Comparison of ENCODE assay signal across 8 cellular contexts in genomic region chr6:13767121-13767794, GRCh38. TPM values are rescaled to one million over a fixed set of nuclear protein-coding genes. Genes with fewer than 3 reads are reported as not detected.
DNase-seq lines count a peak whose midpoint lies in the region; ATAC-seq and TF ChIP-seq lines count a peak whose summit lies in the region.

No MANE protein-coding gene starts in this region.

- peak overlapping the region; percentile 49 for H3K4me3 ChIP-seq in SJCRH30

- H3K27me3 Mint-ChIP-seq in CD14-positive monocyte (ENCODE audit: low read depth in 3 of 3) = peaks cover 2 to 6% (median 5%) of the 10 kb centered on the region in 3 donors
- H3K27me3 Mint-ChIP-seq in MCF 10A (ENCODE audit: insufficient read depth, unreplicated experiment) = no peaks in the 10 kb centered on the region

- H3K27ac Mint-ChIP-seq in CD14-positive monocyte = no peak overlapping the region
- H3K27ac Mint-ChIP-seq in MCF 10A (ENCODE audit: low read depth, unreplicated experiment) = peak overlapping the region; percentile 55

- TF ChIP-seq CTCF in CD14-positive monocyte (IDR thresholded peaks at IDR 0.05) (no peak), MCF 10A (IDR thresholded peaks at IDR 0.05; ENCODE audit: unreplicated experiment) (no peak)

- H3K36me3 ChIP-seq in SJCRH30 = no peaks in the 10 kb centered on the region

- peaks cover 9% of the 10 kb centered on the region for H3K4me1 ChIP-seq in SJCRH30

- POLR2A ChIA-PET in MCF 10A (lab: Yijun Ruan, JAX) = no interaction called here

- CTCF ChIA-PET in MCF 10A (lab: Yijun Ruan, JAX) = interaction anchor here (0.6 kb wide), 1 partner anchor 29 kb away, joined by 3 read pairs; no protein-coding TSS in a partner anchor

- H3K27me3 ChIP-seq in SJCRH30 = no peaks in the 10 kb centered on the region

- H3K36me3 Mint-ChIP-seq in CD14-positive monocyte (no peaks in the 10 kb centered on the region), MCF 10A (ENCODE audit: insufficient read depth, unreplicated experiment) (no peaks in the 10 kb centered on the region)

- BruUV-seq in MCF 10A (replicated peaks; lab: Mats Ljungman, UMichigan) = no TSS peak

- DNase-seq in CD14-positive monocyte (ENCODE audit: low spot score) (no peak), SJCRH30 (peak; percentile 44 to 64), MCF 10A (ENCODE audit: unreplicated experiment) (no peak), left lobe of liver (ENCODE audit: low spot score) (no peak)
- peak; percentile 29 for DNase-seq in stimulated activated CD4-positive, alpha-beta T cell treated with anti-CD3 and anti-CD28 coated beads, Interleukin-4, amount 100 ng/mL, for 24 hours

- H3K27ac ChIP-seq in SJCRH30 = peak overlapping the region; percentile 66

- H3K9me3 Mint-ChIP-seq in CD14-positive monocyte = peaks cover 0 to 7% (median 3%) of the 10 kb centered on the region in 7 donors
- H3K9me3 Mint-ChIP-seq in MCF 10A (ENCODE audit: unreplicated experiment) = no peaks in the 10 kb centered on the region

- intact Hi-C loops in CD14-positive monocyte (cut with micrococcal nuclease) = no loop called here
- intact Hi-C loops in MCF 10A (cut with micrococcal nuclease) = no loop called here

- no peaks in the 10 kb centered on the region for H3K9me3 ChIP-seq in SJCRH30 (replicated peaks)

- H3K4me3 Mint-ChIP-seq in CD14-positive monocyte = peak overlapping the region; percentile 63 to 85
- H3K4me3 Mint-ChIP-seq in MCF 10A (ENCODE audit: unreplicated experiment) = no peak overlapping the region

- ATAC-seq in left lobe of liver = peak; percentile 50
- no peak for ATAC-seq in GM18511 (IDR thresholded peaks at IDR 0.05; ENCODE audit: unreplicated experiment)
- ATAC-seq in GM21526 (IDR thresholded peaks at IDR 0.05; ENCODE audit: low FRiP score, unreplicated experiment) = no peak
- no peak for ATAC-seq in HG03565 (IDR thresholded peaks at IDR 0.05; ENCODE audit: unreplicated experiment)

- H3K4me1 Mint-ChIP-seq in CD14-positive monocyte = peaks cover 40% of the 10 kb centered on the region
- H3K4me1 Mint-ChIP-seq in MCF 10A (ENCODE audit: insufficient read depth, unreplicated experiment) = peaks cover 19% of the 10 kb centered on the region

RNA-seq across cellular contexts. Expression of gene MCUR1, which starts 47.1 kb away (rescaled TPM):
- 1 to 10 TPM; 5.2 to 7.8 TPM for polyA plus RNA-seq in CD14-positive monocyte
- 15.3 and 16.0 TPM in 2 replicates for total RNA-seq in SJCRH30 (2014; rRNA removed; shearing (Covaris generic))
- total RNA-seq in MCF 10A (2022) (26.8 and 30.4 TPM in 2 replicates), left lobe of liver (18.1 TPM)

RNA-seq across cellular contexts. Expression of gene RANBP9, which starts 55.6 kb away (rescaled TPM):
- 1 to 10 TPM; 1.8 to 2.0 TPM for polyA plus RNA-seq in CD14-positive monocyte
- 20.1 and 22.7 TPM in 2 replicates for total RNA-seq in SJCRH30 (2014; rRNA removed; shearing (Covaris generic))
- 42.0 and 48.0 TPM in 2 replicates for total RNA-seq in MCF 10A (2022)
- total RNA-seq in left lobe of liver = 15.5 TPM

Comparison
In these comparisons a context has a peak if more than half of its experiments do, and no peak if none do; other contexts are left out.
1. DNase-seq: peak in SJCRH30 (2 of 2) and stimulated activated CD4-positive, alpha-beta T cell treated with anti-CD3 and anti-CD28 coated beads, Interleukin-4, amount 100 ng/mL, for 24 hours (single experiment); none in CD14-positive monocyte (single experiment), MCF 10A (single experiment) and left lobe of liver (single experiment).